Comparison of ENCODE assay signal across 13 cellular contexts in genomic region chr1:169090900-169091311, GRCh38. TPM values are rescaled to one million over a fixed set of nuclear protein-coding genes. Genes with fewer than 3 reads are reported as not detected.
DNase-seq lines count a peak whose midpoint lies in the region; ATAC-seq and TF ChIP-seq lines count a peak whose summit lies in the region.
"Had no signal": no experiment of that assay in that cellular context is flagged by ENCODE, and none has a peak within 500 bp of the region (broad histone marks: within the 10 kb centered on the region; RNA-seq: fewer than 3 reads in every experiment).

No MANE protein-coding gene starts in this region.

- no peaks in the 10 kb centered on the region for H3K36me3 ChIP-seq in upper lobe of left lung
- H3K36me3 ChIP-seq: breast epithelium had no signal

- H3K4me1 ChIP-seq in upper lobe of left lung: no peaks in the 10 kb centered on the region
- H3K4me1 ChIP-seq: breast epithelium had no signal

- H3K4me3 Mint-ChIP-seq in HFFc6: no peak overlapping the region
- H3K4me3 Mint-ChIP-seq: T-helper 1 cell treated with Interleukin-12 subunit alpha and Interleukin-12 subunit beta and Interleukin-4 antibody, amounts not matched to agents 30 μg/mL and 1 μg/mL, for 36 hours had no signal

- no peaks in the 10 kb centered on the region for H3K9me3 Mint-ChIP-seq in HFFc6

- TF ChIP-seq CTCF in upper lobe of left lung (IDR thresholded peaks at IDR 0.05) (no peak), HFFc6 (IDR thresholded peaks at IDR 0.05) (no peak)

- peaks cover 15% of the 10 kb centered on the region; the same call in 1 of the 2 replicates for H3K4me1 Mint-ChIP-seq in HFFc6 (ENCODE audit: low read depth)

- H3K9me3 ChIP-seq in upper lobe of left lung: no peaks in the 10 kb centered on the region
- H3K9me3 ChIP-seq: breast epithelium had no signal

- no peak overlapping the region for H3K27ac Mint-ChIP-seq in HFFc6
- H3K27ac Mint-ChIP-seq: T-helper 1 cell treated with Interleukin-12 subunit alpha and Interleukin-12 subunit beta and Interleukin-4 antibody, amounts not matched to agents 30 μg/mL and 1 μg/mL, for 36 hours had no signal

- ATAC-seq in GM18502 (IDR thresholded peaks at IDR 0.05; ENCODE audit: poor library complexity, unreplicated experiment) (peak; percentile 56), GM19455 (IDR thresholded peaks at IDR 0.05; ENCODE audit: unreplicated experiment) (peak; percentile 59), HG02943 (IDR thresholded peaks at IDR 0.05; ENCODE audit: low read depth, unreplicated experiment) (peak; percentile 51), upper lobe of left lung (ENCODE audit: low FRiP score in 2 of 2) (no peak), left cardiac atrium (no peak)

- no peak for DNase-seq in upper lobe of left lung
- DNase-seq in SKM-1 treated with dmso at 0.1 percent for 144 hours (lab: John Stamatoyannopoulos, UW; ENCODE audit: unreplicated experiment): no peak
- no peak for DNase-seq in left cardiac atrium
- DNase-seq in HFFc6: no peak
- DNase-seq: DND-41, GOT3, NCI-H526 treated with DMSO at 0.1 percent for 48 hours had no signal

- H3K27me3 Mint-ChIP-seq in HFFc6 (ENCODE audit: insufficient read depth): peaks cover 10% of the 10 kb centered on the region; the same call in 1 of the 2 replicates

- peak overlapping the region; percentile 93 for H3K27ac ChIP-seq in angular gyrus (ENCODE audit: low read depth, low read length)
- no peak overlapping the region for H3K27ac ChIP-seq in upper lobe of left lung
- H3K27ac ChIP-seq: breast epithelium had no signal

- intact Hi-C loops in left cardiac atrium (cut with DNase I): no loop called here

- H3K27me3 ChIP-seq in upper lobe of left lung: no peaks in the 10 kb centered on the region
- H3K27me3 ChIP-seq: breast epithelium had no signal

- no peak for TF ChIP-seq EP300 in upper lobe of left lung (IDR thresholded peaks at IDR 0.05)

- no peak for TF ChIP-seq POLR2A in upper lobe of left lung (IDR thresholded peaks at IDR 0.05)

- no peak overlapping the region for H3K4me3 ChIP-seq in upper lobe of left lung
- H3K4me3 ChIP-seq: breast epithelium had no signal

- 77 to 88% methylated on average over 4 of the region's 4 CpGs for WGBS in upper lobe of left lung, 2 donors

- H3K36me3 Mint-ChIP-seq in HFFc6 (ENCODE audit: low read depth): no peaks in the 10 kb centered on the region

RNA-seq across cellular contexts. Expression of gene ATP1B1, which starts 15.6 kb away (rescaled TPM):
- total RNA-seq in upper lobe of left lung (100 to 1,000 TPM in 5 of 6 donors, 10 to 100 TPM in 1; 31.4 to 309 (median 172) TPM), left cardiac atrium (100 to 1,000 TPM; 177 to 272 TPM)
- 10 to 100 TPM; 30.6 to 48.5 (median 42.9) TPM for total RNA-seq in HFFc6 (2021; fragmentation: NEBNext Ultra II Directional; extraction: Animal tissue kit (Norgen Biotek cat#: 25700))

Comparison
In these comparisons a context has a peak if more than half of its experiments do, and no peak if none do; other contexts are left out.
1. ATAC-seq: peak in GM18502 (single experiment), GM19455 (single experiment) and HG02943 (single experiment); none in upper lobe of left lung (0 of 2) and left cardiac atrium (0 of 2).